ENCODE assay signal across 25 cellular contexts in genomic region chr17:4960279-4960922, GRCh38. TPM values are rescaled to one million over a fixed set of nuclear protein-coding genes. Genes with fewer than 3 reads are reported as not detected.
DNase-seq lines count a peak whose midpoint lies in the region; ATAC-seq and TF ChIP-seq lines count a peak whose summit lies in the region.
"Had no signal": no experiment of that assay in that cellular context is flagged by ENCODE, and none has a peak within 500 bp of the region (broad histone marks: within the 10 kb centered on the region; RNA-seq: fewer than 3 reads in every experiment).

No MANE protein-coding gene starts in this region.

- no peak for ATAC-seq in activated T-helper 17 cell treated with anti-CD3 and anti-CD28 coated beads, Interleukin-2, amount 50 U/mL, for 72 hours (replicated peaks)
- ATAC-seq in body of pancreas = no peak
- ATAC-seq: activated CD8-positive, alpha-beta T cell treated with anti-CD3 and anti-CD28 coated beads for 36 hours; activated naive CD8-positive, alpha-beta T cell treated with anti-CD3 and anti-CD28 coated beads, Interleukin-2, amount 50 U/mL, for 24 hours; left lung; T-cell had no signal

- H3K4me1 ChIP-seq in BLaER1 (peaks cover 49% of the 10 kb centered on the region), HUES48 (ENCODE audit: control insufficient read depth, insufficient read depth, low read length) (peaks cover 7% of the 10 kb centered on the region), body of pancreas (no peaks in the 10 kb centered on the region)
- H3K4me1 ChIP-seq: SJSA1 had no signal

- H4K20me1 ChIP-seq in BLaER1 = no peaks in the 10 kb centered on the region

- no peaks in the 10 kb centered on the region for H3K27me3 ChIP-seq in BLaER1
- no peaks in the 10 kb centered on the region for H3K27me3 ChIP-seq in HUES48 (ENCODE audit: control insufficient read depth, insufficient read depth, low read length)
- H3K27me3 ChIP-seq in body of pancreas = no peaks in the 10 kb centered on the region
- H3K27me3 ChIP-seq: dorsolateral prefrontal cortex, left lung, SJSA1 had no signal

- TF ChIP-seq POLR2A in body of pancreas (IDR thresholded peaks at IDR 0.05) = no peak

- no peaks in the 10 kb centered on the region for H3K27me3 Mint-ChIP-seq in activated T-helper 17 cell treated with anti-CD3 and anti-CD28 coated beads, Interleukin-2, amount 50 U/mL, for 72 hours
- H3K27me3 Mint-ChIP-seq in nephron progenitor cell (ENCODE audit: low read depth, poor library complexity) = no peaks in the 10 kb centered on the region
- peaks cover 0 to 2% (median 0%) of the 10 kb centered on the region in 3 donors for H3K27me3 Mint-ChIP-seq in CD14-positive monocyte (ENCODE audit: low read depth in 3 of 3)
- H3K27me3 Mint-ChIP-seq: activated CD8-positive, alpha-beta T cell treated with anti-CD3 and anti-CD28 coated beads for 36 hours; activated naive CD8-positive, alpha-beta T cell treated with anti-CD3 and anti-CD28 coated beads, Interleukin-2, amount 50 U/mL, for 24 hours; IgD-negative memory B cell; T-cell had no signal

- H3K36me3 ChIP-seq in BLaER1 (peaks cover 46% of the 10 kb centered on the region), HUES48 (ENCODE audit: control insufficient read depth, insufficient read depth, low read length) (peaks cover 20% of the 10 kb centered on the region), body of pancreas (replicated peaks in 1 of 2; ENCODE audit: insufficient read depth in 1 of 2, low read depth in 2 of 2) (peaks cover 0 to 8% of the 10 kb centered on the region in 2 donors)

- H3K4me3 ChIP-seq in BLaER1 = no peak overlapping the region
- H3K4me3 ChIP-seq in HUES48 (ENCODE audit: low read depth, low read length) = no peak overlapping the region
- no peak overlapping the region for H3K4me3 ChIP-seq in body of pancreas
- H3K4me3 ChIP-seq: dorsolateral prefrontal cortex, left lung, SJSA1, smooth muscle cell had no signal

- intact Hi-C loops in CD14-positive monocyte (cut with micrococcal nuclease) = no loop called here
- intact Hi-C loops in body of pancreas (cut with DNase I) = no loop called here

- no peak for DNase-seq in nephron progenitor cell
- no peak for DNase-seq in CD14-positive monocyte (ENCODE audit: low spot score)
- DNase-seq in NCI-H748 (lab: John Stamatoyannopoulos, UW; ENCODE audit: unreplicated experiment) = no peak
- no peak for DNase-seq in SKM-1 treated with dmso at 0.1 percent for 144 hours (lab: John Stamatoyannopoulos, UW; ENCODE audit: unreplicated experiment)
- no peak for DNase-seq in body of pancreas
- DNase-seq: activated CD4-positive, alpha-beta T cell treated with anti-CD3 and anti-CD28 coated beads for 1 hour; activated CD8-positive, alpha-beta T cell treated with anti-CD3 and anti-CD28 coated beads for 36 hours; activated effector memory CD4-positive, alpha-beta T cell treated with anti-CD3 and anti-CD28 coated beads, Interleukin-2, amount 50 U/mL, for 16 hours; activated naive CD8-positive, alpha-beta T cell treated with anti-CD3 and anti-CD28 coated beads, Interleukin-2, amount 50 U/mL, for 24 hours; dorsolateral prefrontal cortex; HFFc6; hippocampal formation; left lung; NCI-H1092 treated with DMSO at 0.1 percent for 48 hours; NCI-H187 treated with DMSO at 0.1 percent for 48 hours; NCI-H748 treated with DMSO at 0.1 percent for 48 hours; stimulated activated CD4-positive, alpha-beta T cell treated with anti-CD3 and anti-CD28 coated beads, Interleukin-1b, Interleukin-23, amount 100 ng/mL, for 48 hours; T-cell; trophoblast cell had no signal

- no peaks in the 10 kb centered on the region for H3K9me3 ChIP-seq in BLaER1
- peaks cover 3% of the 10 kb centered on the region; the same call in 1 of the 2 replicates for H3K9me3 ChIP-seq in HUES48 (ENCODE audit: control insufficient read depth, insufficient read depth, low read length)
- H3K9me3 ChIP-seq in body of pancreas = no peaks in the 10 kb centered on the region
- H3K9me3 ChIP-seq: left lung, SJSA1 had no signal

- TF ChIP-seq CTCF in nephron progenitor cell (IDR thresholded peaks at IDR 0.05) (no peak), CD14-positive monocyte (IDR thresholded peaks at IDR 0.05) (no peak), body of pancreas (IDR thresholded peaks at IDR 0.05) (no peak)

- H3K27ac ChIP-seq in BLaER1 = peak overlapping the region; percentile 42
- peak overlapping the region; percentile 40 for H3K27ac ChIP-seq in HUES48 (ENCODE audit: low read depth, low read length)
- no peak overlapping the region for H3K27ac ChIP-seq in body of pancreas
- H3K27ac ChIP-seq: dorsolateral prefrontal cortex, left lung, SJSA1 had no signal

- H3K9me3 Mint-ChIP-seq in activated T-helper 17 cell treated with anti-CD3 and anti-CD28 coated beads, Interleukin-2, amount 50 U/mL, for 72 hours = no peaks in the 10 kb centered on the region
- peaks cover 4% of the 10 kb centered on the region for H3K9me3 Mint-ChIP-seq in nephron progenitor cell
- H3K9me3 Mint-ChIP-seq in CD14-positive monocyte = peaks cover 0 to 2% (median 0%) of the 10 kb centered on the region in 7 donors
- H3K9me3 Mint-ChIP-seq: activated naive CD8-positive, alpha-beta T cell treated with anti-CD3 and anti-CD28 coated beads, Interleukin-2, amount 50 U/mL, for 24 hours; HFFc6; IgD-negative memory B cell; T-cell had no signal

- H3K4me3 Mint-ChIP-seq in activated T-helper 17 cell treated with anti-CD3 and anti-CD28 coated beads, Interleukin-2, amount 50 U/mL, for 72 hours = no peak overlapping the region
- peak overlapping the region; percentile 4 for H3K4me3 Mint-ChIP-seq in nephron progenitor cell
- H3K4me3 Mint-ChIP-seq in CD14-positive monocyte = no peak overlapping the region
- H3K4me3 Mint-ChIP-seq: activated CD8-positive, alpha-beta T cell treated with anti-CD3 and anti-CD28 coated beads for 36 hours; activated naive CD8-positive, alpha-beta T cell treated with anti-CD3 and anti-CD28 coated beads, Interleukin-2, amount 50 U/mL, for 24 hours; HFFc6; T-cell had no signal

- peak overlapping the region; percentile 53 for H3K4me2 ChIP-seq in BLaER1
- H3K4me2 ChIP-seq: smooth muscle cell had no signal

- H3K36me3 Mint-ChIP-seq in activated T-helper 17 cell treated with anti-CD3 and anti-CD28 coated beads, Interleukin-2, amount 50 U/mL, for 72 hours (ENCODE audit: low read depth) = peaks cover 34% of the 10 kb centered on the region
- H3K36me3 Mint-ChIP-seq in nephron progenitor cell (ENCODE audit: low read depth) (peaks cover 69% of the 10 kb centered on the region), CD14-positive monocyte (peaks cover 29 to 49% of the 10 kb centered on the region in 2 donors)

- H3K4me1 Mint-ChIP-seq in activated T-helper 17 cell treated with anti-CD3 and anti-CD28 coated beads, Interleukin-2, amount 50 U/mL, for 72 hours = peaks cover 18% of the 10 kb centered on the region
- H3K4me1 Mint-ChIP-seq in nephron progenitor cell (peaks cover 34% of the 10 kb centered on the region), CD14-positive monocyte (peaks cover 20% of the 10 kb centered on the region)

- WGBS in body of pancreas, 2 donors = 80 to 90% methylated on average over 9 of the region's 9 CpGs

- H3K9ac ChIP-seq in BLaER1 (no peak overlapping the region), HUES48 (ENCODE audit: low read depth, low read length) (no peak overlapping the region)

- peak overlapping the region; percentile 25 for H3K27ac Mint-ChIP-seq in activated T-helper 17 cell treated with anti-CD3 and anti-CD28 coated beads, Interleukin-2, amount 50 U/mL, for 72 hours
- H3K27ac Mint-ChIP-seq in nephron progenitor cell (peak overlapping the region; percentile 86), CD14-positive monocyte (peak overlapping the region in 2 of 7 donors; percentile 28 to 73)
- H3K27ac Mint-ChIP-seq: activated CD8-positive, alpha-beta T cell treated with anti-CD3 and anti-CD28 coated beads for 36 hours; activated naive CD8-positive, alpha-beta T cell treated with anti-CD3 and anti-CD28 coated beads, Interleukin-2, amount 50 U/mL, for 24 hours; HFFc6; T-cell had no signal

RNA-seq across cellular contexts. Expression of gene SPAG7, which starts 7.2 kb away (rescaled TPM):
- total RNA-seq in activated T-helper 17 cell treated with anti-CD3 and anti-CD28 coated beads, Interleukin-2, amount 50 U/mL, for 72 hours = 10 to 100 TPM; 71.6 to 83.4 TPM
- polyA plus RNA-seq in CD14-positive monocyte = 10 to 100 TPM; 85.1 to 96.7 TPM
- 10 to 100 TPM; 26.2 to 29.0 TPM for total RNA-seq in body of pancreas

RNA-seq across cellular contexts. Expression of gene ENO3, which starts 9.5 kb away (rescaled TPM):
- total RNA-seq in activated T-helper 17 cell treated with anti-CD3 and anti-CD28 coated beads, Interleukin-2, amount 50 U/mL, for 72 hours = 10 to 100 TPM; 27.4 to 30.3 TPM
- under 1 TPM; 0.36 to 0.60 TPM for polyA plus RNA-seq in CD14-positive monocyte
- 1 to 10 TPM; 3.3 to 3.6 TPM for total RNA-seq in body of pancreas

RNA-seq across cellular contexts. Expression of gene PFN1, which starts 12.1 kb away (rescaled TPM):
- 1,000 to 10,000 TPM; 1,346 to 1,950 TPM for total RNA-seq in activated T-helper 17 cell treated with anti-CD3 and anti-CD28 coated beads, Interleukin-2, amount 50 U/mL, for 72 hours
- 1,000 to 10,000 TPM; 1,582 to 1,613 TPM for polyA plus RNA-seq in CD14-positive monocyte
- 100 to 1,000 TPM; 164 to 180 TPM for total RNA-seq in body of pancreas

RNA-seq across cellular contexts. Expression of gene RNF167, which starts 20.3 kb away (rescaled TPM):
- 100 to 1,000 TPM; 184 to 197 TPM for total RNA-seq in activated T-helper 17 cell treated with anti-CD3 and anti-CD28 coated beads, Interleukin-2, amount 50 U/mL, for 72 hours
- 10 to 100 TPM; 17.2 to 20.6 TPM for polyA plus RNA-seq in CD14-positive monocyte
- 10 to 100 TPM; 23.1 to 37.6 TPM for total RNA-seq in body of pancreas

RNA-seq across cellular contexts. Expression of gene SLC25A11, which starts 20.6 kb away (rescaled TPM):
- total RNA-seq in activated T-helper 17 cell treated with anti-CD3 and anti-CD28 coated beads, Interleukin-2, amount 50 U/mL, for 72 hours = 10 to 100 TPM; 54.7 to 68.5 TPM
- polyA plus RNA-seq in CD14-positive monocyte = 100 to 1,000 TPM; 111 to 138 TPM
- 10 to 100 TPM; 23.7 to 33.2 TPM for total RNA-seq in body of pancreas

Comparison
In these comparisons a context has a peak if more than half of its experiments do, and no peak if none do; other contexts are left out.
1. H3K27ac ChIP-seq: peak in BLaER1 (single experiment) and HUES48 (single experiment); none in body of pancreas (0 of 4).
2. RNA of gene ENO3, which starts 9.5 kb away (total RNA-seq): 27.4 to 30.3 TPM in activated T-helper 17 cell treated with anti-CD3 and anti-CD28 coated beads, Interleukin-2, amount 50 U/mL, for 72 hours; 3.3 to 3.6 TPM in body of pancreas; every median in the first group is over 4 times any median in the second.
3. RNA of gene PFN1, which starts 12.1 kb away (total RNA-seq): 1,346 to 1,950 TPM in activated T-helper 17 cell treated with anti-CD3 and anti-CD28 coated beads, Interleukin-2, amount 50 U/mL, for 72 hours; 164 to 180 TPM in body of pancreas; every median in the first group is over 4 times any median in the second.